8 cellular contexts compared by ENCODE assay signal in genomic region chr2:190469770-190470169, GRCh38.
A peak's percentile ranks its signal among the peaks of the same experiment; 100 is the strongest.
DNase-seq lines count a peak whose midpoint lies in the region; ATAC-seq, FAIRE-seq and TF ChIP-seq lines count a peak whose summit lies in the region.

No MANE protein-coding gene starts in this region.

- CTCF ChIA-PET in A549 (lab: Yijun Ruan, JAX) (interaction anchor here (1.3 kb wide), 1 partner anchor 166 kb away, joined by 3 read pairs; no protein-coding TSS in a partner anchor), SK-N-SH (lab: Yijun Ruan, JAX) (interaction anchor here (0.8 to 1.6 kb wide), 3 partner anchors 16 to 62 kb away, joined by 3 to 4 read pairs (median 3); partner anchors contain the start of gene MFSD6)

- no peak for FAIRE-seq in A549 (lab: Jason Lieb, UNC)

- H3F3A ChIP-seq in SK-N-SH (replicated peaks; ENCODE audit: insufficient read depth), result peaks cover 22% of the 10 kb centered on the region

- TF ChIP-seq CTCF in A549 (IDR thresholded peaks at IDR 0.05) (no peak), SK-N-SH (IDR thresholded peaks at IDR 0.05) (no peak), heart right ventricle (IDR thresholded peaks at IDR 0.05) (no peak), tibial artery (IDR thresholded peaks at IDR 0.05) (no peak)

- H2AFZ ChIP-seq in SK-N-SH (ENCODE audit: low read depth), result no peak overlapping the region

- peak; percentile 92 for ATAC-seq in A549
- peak; percentile 87 to 97 (median 94) for ATAC-seq in heart right ventricle
- no peak for ATAC-seq in GM21447 (IDR thresholded peaks at IDR 0.05; ENCODE audit: unreplicated experiment)

- no peaks in the 10 kb centered on the region for H4K20me1 ChIP-seq in SK-N-SH (ENCODE audit: insufficient read depth)

- no peaks in the 10 kb centered on the region for H3K36me3 ChIP-seq in SK-N-SH (replicated peaks in 1 of 2; ENCODE audit: control insufficient read depth in 1 of 2, insufficient read depth in 2 of 2, low read length in 1 of 2)
- H3K36me3 ChIP-seq in heart right ventricle, result peaks cover 0 to 9% (median 4%) of the 10 kb centered on the region in 9 donors
- H3K36me3 ChIP-seq in tibial artery, result peaks cover 4 to 7% (median 6%) of the 10 kb centered on the region in 3 donors

- POLR2A ChIA-PET in A549 (lab: Yijun Ruan, JAX), result no interaction called here
- POLR2A ChIA-PET in SK-N-SH (lab: Yijun Ruan, JAX), result no interaction called here

- DNase-seq in A549 (ENCODE audit: low read depth in 1 of 2, low spot score in 1 of 2) (peak; percentile 40 to 91), M059J (ENCODE audit: low read depth) (peak; percentile 91), SK-N-SH (peak; percentile 57), heart right ventricle (peak; percentile 16 to 82), tibial artery (no peak), posterior vena cava (ENCODE audit: low spot score) (no peak)
- no peak for DNase-seq in activated effector memory CD4-positive, alpha-beta T cell treated with Interleukin-2 at 50 U/mL for 16 hours

- TF ChIP-seq EP300 in A549 (IDR thresholded peaks at IDR 0.05) (no peak), SK-N-SH (IDR thresholded peaks at IDR 0.05; ENCODE audit: borderline replicate concordance in 1 of 2, low read depth in 1 of 2, low read length in 1 of 2) (peak in 1 of 2 experiments; percentile 25; a peak in 1 of 4 replicates)

- intact Hi-C loops in heart right ventricle (cut with DNase I), result loop anchor here in 5 of 10 donors (5.0 to 10.0 kb wide), 3 partner anchors 52 to 62 kb away; partner anchors contain the start of gene MFSD6 (in 2 of the 5)
- intact Hi-C loops in tibial artery (cut with DNase I; ENCODE audit: low total_unique reads), result no loop called here
- intact Hi-C loops in posterior vena cava (cut with DNase I), result loop anchor here in 1 of 2 donors (5.0 kb wide), 1 partner anchor 1037 kb away; no protein-coding TSS in a partner anchor

- no peak for TF ChIP-seq POLR2A in A549 (IDR thresholded peaks at IDR 0.05; ENCODE audit: low read length)

- 94% methylated on average over 2 of the region's 2 CpGs for WGBS in A549 (ENCODE audit: missing lambda C conversion rate)
- 65% methylated on average over 2 of the region's 2 CpGs for WGBS in SK-N-SH (ENCODE audit: low lambda C conversion rate)
- WGBS in heart right ventricle, 2 donors, result 20 to 36% methylated on average over 2 of the region's 2 CpGs

- no peaks in the 10 kb centered on the region for H3K9me2 ChIP-seq in SK-N-SH

- H3K4me3 ChIP-seq in A549 (no peak overlapping the region), SK-N-SH (ENCODE audit: low read depth in 2 of 2, low read length in 1 of 2) (no peak overlapping the region), heart right ventricle (peak overlapping the region in 5 of 10 donors; percentile 4 to 16 (median 10)), tibial artery (no peak overlapping the region)

- H3K4me2 ChIP-seq in A549 (peak overlapping the region; percentile 68), SK-N-SH (peak overlapping the region; percentile 24; the same call in 1 of the 2 replicates)

- H3K9me3 ChIP-seq in A549 (no peaks in the 10 kb centered on the region), SK-N-SH (no peaks in the 10 kb centered on the region), heart right ventricle (no peaks in the 10 kb centered on the region), tibial artery (no peaks in the 10 kb centered on the region)

- TF ChIP-seq RAD21 in A549 (conservative IDR thresholded peaks at IDR 0.05 in 1 of 2, IDR thresholded peaks at IDR 0.05 in 1 of 2), result no peak
- TF ChIP-seq RAD21 in SK-N-SH (IDR thresholded peaks at IDR 0.05; ENCODE audit: low read length), result 0 out of 2 replicates have a peak, but pooled peaks have one; percentile 28

- H3K27ac ChIP-seq in A549 (peak overlapping the region; percentile 58 to 59; a peak in 4 of 6 replicates), SK-N-SH (ENCODE audit: low read depth in 2 of 2, low read length in 1 of 2) (peak overlapping the region; percentile 93 to 98), heart right ventricle (peak overlapping the region; percentile 21 to 89 (median 82)), tibial artery (peak overlapping the region; percentile 15 to 66)

- no peaks in the 10 kb centered on the region for H3K79me2 ChIP-seq in SK-N-SH (ENCODE audit: insufficient read depth)

- peak overlapping the region; percentile 64 for H3K9ac ChIP-seq in SK-N-SH

- no peaks in the 10 kb centered on the region for H3K27me3 ChIP-seq in SK-N-SH (ENCODE audit: insufficient read depth)
- no peaks in the 10 kb centered on the region for H3K27me3 ChIP-seq in heart right ventricle
- no peaks in the 10 kb centered on the region for H3K27me3 ChIP-seq in tibial artery

- H3K4me1 ChIP-seq in A549, result peaks cover 43% of the 10 kb centered on the region
- H3K4me1 ChIP-seq in SK-N-SH (ENCODE audit: control insufficient read depth in 1 of 2, insufficient read depth in 2 of 2, low read depth in 1 of 2, low read length in 1 of 2), result peaks cover 33 to 46% of the 10 kb centered on the region in 2 experiments
- peaks cover 5 to 61% (median 40%) of the 10 kb centered on the region in 9 donors for H3K4me1 ChIP-seq in heart right ventricle
- peaks cover 0 to 34% (median 19%) of the 10 kb centered on the region in 4 donors for H3K4me1 ChIP-seq in tibial artery

TF ChIP-seq in A549, 52 proteins besides CTCF, POLR2A, EP300 and RAD21:
- TF ChIP-seq BCL3 (IDR thresholded peaks at IDR 0.05) (no peak), CEBPB (IDR thresholded peaks at IDR 0.05) (no peak), KDM1A (IDR thresholded peaks at IDR 0.05; ENCODE audit: low read depth) (no peak), CBX2 (IDR thresholded peaks at IDR 0.05; ENCODE audit: borderline replicate concordance, low read depth) (no peak), NFE2L2 (conservative IDR thresholded peaks at IDR 0.05; ENCODE audit: low read length) (no peak), HOXB5 (CRISPR knock-in tag; IDR thresholded peaks at IDR 0.05) (no peak), MAFK (IDR thresholded peaks at IDR 0.05; ENCODE audit: partially characterized antibody) (no peak), TP53 (CRISPR knock-in tag; IDR thresholded peaks at IDR 0.05) (no peak), EHMT2 (IDR thresholded peaks at IDR 0.05; ENCODE audit: low read depth) (no peak), ZFP36 (IDR thresholded peaks at IDR 0.05; ENCODE audit: borderline replicate concordance, partially characterized antibody) (no peak), SMC3 (IDR thresholded peaks at IDR 0.05) (no peak), MAZ (IDR thresholded peaks at IDR 0.05; ENCODE audit: borderline replicate concordance, low read depth, low read length) (no peak), CHD2 (IDR thresholded peaks at IDR 0.05; ENCODE audit: low read length, partially characterized antibody) (no peak), HOXA7 (CRISPR knock-in tag; IDR thresholded peaks at IDR 0.05) (no peak), KDM5A (IDR thresholded peaks at IDR 0.05) (no peak)
TF ChIP-seq in A549: peak in this region for 0.

TF ChIP-seq in SK-N-SH, 30 proteins besides CTCF, POLR2A, EP300 and RAD21 (continues in another document):
- no peak for TF ChIP-seq FOXJ3 (CRISPR knock-in tag; IDR thresholded peaks at IDR 0.05)
- no peak for TF ChIP-seq REST (IDR thresholded peaks at IDR 0.05; ENCODE audit: low read depth, low read length)
- TF ChIP-seq USF2 (IDR thresholded peaks at IDR 0.05; ENCODE audit: borderline replicate concordance, low read depth, low read length), result no peak
- no peak for TF ChIP-seq USF1 (IDR thresholded peaks at IDR 0.05; ENCODE audit: borderline replicate concordance, low read depth)
- no peak for TF ChIP-seq MXI1 (IDR thresholded peaks at IDR 0.05; ENCODE audit: low read depth, low read length)
- no peak for TF ChIP-seq MEF2A (IDR thresholded peaks at IDR 0.05; ENCODE audit: borderline replicate concordance, low read depth)
- TF ChIP-seq TCF12 (IDR thresholded peaks at IDR 0.05), result peak; percentile 24; the same call in 1 of the 2 replicates
- TF ChIP-seq TAF1 (IDR thresholded peaks at IDR 0.05; ENCODE audit: borderline replicate concordance, low read depth, low read length), result no peak
- TF ChIP-seq NFIC (IDR thresholded peaks at IDR 0.05; ENCODE audit: borderline replicate concordance), result peak; percentile 16
- no peak for TF ChIP-seq YY1 (IDR thresholded peaks at IDR 0.05; ENCODE audit: low read depth)

Comparison
In these comparisons a context has a peak if more than half of its experiments do, and no peak if none do; other contexts are left out.
1. DNase-seq: peak in A549 (2 of 2), M059J (single experiment), SK-N-SH (single experiment) and heart right ventricle (2 of 2); none in tibial artery (0 of 2), posterior vena cava (single experiment) and activated effector memory CD4-positive, alpha-beta T cell treated with Interleukin-2 at 50 U/mL for 16 hours (single experiment).
2. H3K27ac ChIP-seq: peak in every context shown above with its lines; median percentile 96 in SK-N-SH; 82 in heart right ventricle; 58 in A549; 40 in tibial artery.
3. Of the 12 proteins assayed by ChIP-seq in both A549 and SK-N-SH: peak only in A549: none; only in SK-N-SH: RAD21; in both: none; in neither: 10; mixed calls (peak in some experiments, not most) for 1.